ENCODE assay signal across 8 cellular contexts in the genomic region with DNA sequence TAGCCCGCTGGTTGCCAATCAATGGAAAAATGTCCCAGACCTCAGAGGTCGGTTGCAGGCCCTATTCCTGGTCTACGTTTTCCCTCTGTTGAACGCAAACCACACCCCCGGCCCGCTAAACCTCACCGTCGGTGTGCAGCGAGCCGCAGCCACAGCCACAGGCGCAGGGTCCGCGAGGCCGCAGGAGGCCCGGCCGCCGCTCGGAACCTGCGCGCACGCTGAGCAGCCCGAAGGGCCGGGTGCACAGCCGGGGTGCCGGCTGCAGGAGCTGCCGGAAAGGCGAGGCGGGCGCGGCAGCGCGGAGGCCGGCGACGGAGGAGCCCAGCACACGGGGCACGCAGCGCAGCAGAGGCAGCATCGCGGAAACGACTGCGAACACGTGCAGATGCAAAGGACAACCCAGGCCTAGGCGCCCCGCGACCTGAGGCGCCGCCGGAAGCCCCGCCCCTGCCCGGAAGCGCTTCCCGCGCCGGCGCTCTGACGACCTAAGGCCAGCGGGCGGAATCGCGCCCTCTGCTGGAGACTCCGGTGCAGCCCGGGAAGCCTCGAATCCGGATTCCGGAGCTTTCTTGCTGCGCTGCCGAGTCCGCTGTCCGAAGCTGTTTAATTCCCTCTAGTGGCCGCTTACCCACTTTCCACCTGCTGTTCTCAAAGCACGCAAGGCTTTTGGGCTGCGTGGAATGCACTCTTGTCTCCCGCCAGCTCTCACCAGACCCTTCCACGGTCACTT. TPM values are rescaled to one million over a fixed set of nuclear protein-coding genes. Genes with fewer than 3 reads are reported as not detected.
DNase-seq lines count a peak whose midpoint lies in the region; ATAC-seq and TF ChIP-seq lines count a peak whose summit lies in the region.

A gene with protein sequence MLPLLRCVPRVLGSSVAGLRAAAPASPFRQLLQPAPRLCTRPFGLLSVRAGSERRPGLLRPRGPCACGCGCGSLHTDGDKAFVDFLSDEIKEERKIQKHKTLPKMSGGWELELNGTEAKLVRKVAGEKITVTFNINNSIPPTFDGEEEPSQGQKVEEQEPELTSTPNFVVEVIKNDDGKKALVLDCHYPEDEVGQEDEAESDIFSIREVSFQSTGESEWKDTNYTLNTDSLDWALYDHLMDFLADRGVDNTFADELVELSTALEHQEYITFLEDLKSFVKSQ (minus strand): TSS at position 440 of the 730 bp plus-strand sequence. CDS start 82 bp downstream, at position 358.

- H2BK120ac ChIP-seq in IMR-90 (ENCODE audit: low read depth, low read length), result no peak within 1 kb of the TSS

- H3K9me3 ChIP-seq in IMR-90 (ENCODE audit: control insufficient read depth, insufficient read depth, low read length) (no peaks in the 10 kb centered on the region), mucosa of rectum (ENCODE audit: control insufficient read depth in 2 of 2, low read length in 2 of 2) (no peaks in the 10 kb centered on the region)

- peak within 1 kb of the TSS; percentile 41 for H3K14ac ChIP-seq in IMR-90 (replicated peaks; ENCODE audit: low read depth, low read length)

- H3K9ac ChIP-seq in IMR-90 (ENCODE audit: low read depth, low read length), result peak within 1 kb of the TSS; percentile 89
- peak within 1 kb of the TSS; percentile 84 to 85 for H3K9ac ChIP-seq in mucosa of rectum (ENCODE audit: low read depth in 1 of 2, low read length in 2 of 2)

- no TSS peak for BruUV-seq in IMR-90 (replicated peaks; lab: Mats Ljungman, UMichigan)

- peak within 1 kb of the TSS; percentile 93 for H3K4me2 ChIP-seq in IMR-90 (ENCODE audit: low read depth, low read length)

- H2AK5ac ChIP-seq in IMR-90 (ENCODE audit: low read depth, low read length), result peak within 1 kb of the TSS; percentile 49; the same call in 1 of the 2 replicates

- H3K36me3 ChIP-seq in IMR-90 (ENCODE audit: control insufficient read depth, insufficient read depth, low read length), result peaks cover 32% of the 10 kb centered on the region
- H3K36me3 ChIP-seq in mucosa of rectum (ENCODE audit: control insufficient read depth in 2 of 2, insufficient read depth in 2 of 2, low read length in 2 of 2), result peaks cover 17 to 36% of the 10 kb centered on the region in 2 donors

- CTCF ChIA-PET in IMR-90 (lab: Yijun Ruan, JAX), result interaction anchor here (0.6 to 1.3 kb wide), 16 partner anchors 9 to 209 kb away, joined by 3 to 10 read pairs (median 3); a partner anchor contains a TSS

- in situ Hi-C loops in IMR-90 (cut with MboI; ENCODE audit: low sequenced_read_pairs), result no loop called here

- intact Hi-C loops in IMR-90 (cut with micrococcal nuclease), result no loop called here

- DNase-seq in DMS153 (lab: John Stamatoyannopoulos, UW) (peak; percentile 60), IMR-90 (peak; percentile 89), OCI-M2 (lab: John Stamatoyannopoulos, UW; ENCODE audit: unreplicated experiment) (peak; percentile 90), activated T-cell treated with anti-CD3 and anti-CD28 coated beads for 4 hours (peak; percentile 88), epithelial cell of proximal tubule (ENCODE audit: low read depth) (peak; percentile 47)
- peak; percentile 95 for DNase-seq in stimulated activated CD8-positive, alpha-beta memory T cell treated with anti-CD3 and anti-CD28 coated beads, Interleukin-4, amount 100 ng/mL, for 48 hours

- H3K79me1 ChIP-seq in IMR-90 (ENCODE audit: low read depth in 1 of 2, low read length in 2 of 2), result peaks cover 28 to 56% of the 10 kb centered on the region in 2 experiments

- TF ChIP-seq RAD21 in IMR-90 (IDR thresholded peaks at IDR 0.05; ENCODE audit: low read length), result peak; percentile 72

- TF ChIP-seq POLR2A in IMR-90 (IDR thresholded peaks at IDR 0.05; ENCODE audit: low read depth, low read length), result no peak; the same call in 1 of the 2 replicates

- POLR2A ChIA-PET in IMR-90 (lab: Charles Lee; ENCODE audit: unreplicated experiment), result interaction anchor here (0.6 kb wide), 1 partner anchor 155 kb away, joined by 3 read pairs; no protein-coding TSS in a partner anchor

- dilution Hi-C loops in IMR-90 (cut with HindIII; ENCODE audit: low sequenced_read_pairs, unreplicated experiment), result no loop called here

- peak within 1 kb of the TSS; percentile 50 for H3K56ac ChIP-seq in IMR-90 (ENCODE audit: extremely low read depth, insufficient read depth, low read length)

- peaks cover 11% of the 10 kb centered on the region for H4K20me1 ChIP-seq in IMR-90 (ENCODE audit: insufficient read depth, low read length)

- peak within 1 kb of the TSS; percentile 76 for H2AK9ac ChIP-seq in IMR-90 (replicated peaks; ENCODE audit: low read depth, low read length, poor library complexity)

- ATAC-seq in GM21515 (IDR thresholded peaks at IDR 0.05; ENCODE audit: unreplicated experiment) (peak; percentile 79), IMR-90 (ENCODE audit: low read depth) (peak; percentile 94)

- H3K27ac ChIP-seq in IMR-90 (ENCODE audit: insufficient read depth, low read length) (peak within 1 kb of the TSS; percentile 69), mucosa of rectum (ENCODE audit: low read depth in 2 of 2, low read length in 2 of 2) (peak within 1 kb of the TSS; percentile 68 to 82)

- peak; percentile 99 for TF ChIP-seq CTCF in IMR-90 (conservative IDR thresholded peaks at IDR 0.05; ENCODE audit: low read depth, low read length)
- peak; percentile 92 for TF ChIP-seq CTCF in epithelial cell of proximal tubule (conservative IDR thresholded peaks at IDR 0.05; ENCODE audit: low read depth, low read length)

- H2AFZ ChIP-seq in IMR-90 (replicated peaks; ENCODE audit: low read length, poor library complexity), result peak within 1 kb of the TSS; percentile 90

- H2BK5ac ChIP-seq in IMR-90 (ENCODE audit: low read depth, low read length, poor library complexity, severe bottlenecking), result peak within 1 kb of the TSS; percentile 55

- H4K8ac ChIP-seq in IMR-90 (ENCODE audit: low read depth in 2 of 2, low read length in 2 of 2), result peak within 1 kb of the TSS; percentile 58 to 85

- H3K4me3 ChIP-seq in IMR-90 (ENCODE audit: insufficient read depth, low read depth, low read length) (peak within 1 kb of the TSS; percentile 82), epithelial cell of proximal tubule (ENCODE audit: low read depth, low read length) (peak within 1 kb of the TSS; percentile 80), mucosa of rectum (ENCODE audit: low read length in 2 of 2) (peak within 1 kb of the TSS; percentile 76 to 92)

- peak within 1 kb of the TSS; percentile 85; the same call in 1 of the 2 replicates for H3K23ac ChIP-seq in IMR-90 (ENCODE audit: low read depth, low read length)

- H2BK15ac ChIP-seq in IMR-90 (ENCODE audit: low read depth, low read length), result no peak within 1 kb of the TSS

- H3K4ac ChIP-seq in IMR-90 (ENCODE audit: low read depth, low read length), result peak within 1 kb of the TSS; percentile 25

- no peak within 1 kb of the TSS for H2BK20ac ChIP-seq in IMR-90 (ENCODE audit: low read depth, low read length)

- peak within 1 kb of the TSS; percentile 41; the same call in 1 of the 2 replicates for H4K91ac ChIP-seq in IMR-90 (ENCODE audit: insufficient read depth, low read depth, low read length)

- no peak within 1 kb of the TSS for H3K18ac ChIP-seq in IMR-90 (ENCODE audit: low read depth, low read length)

- H4K5ac ChIP-seq in IMR-90 (ENCODE audit: low read depth, low read length), result peak within 1 kb of the TSS; percentile 46

- H3K4me1 ChIP-seq in IMR-90 (ENCODE audit: control insufficient read depth, insufficient read depth, low read length) (peaks cover 7% of the 10 kb centered on the region), mucosa of rectum (ENCODE audit: control insufficient read depth in 2 of 2, insufficient read depth in 2 of 2, low read length in 2 of 2) (peaks cover 9 to 14% of the 10 kb centered on the region in 2 donors)

- WGBS in IMR-90 (ENCODE audit: extremely low coverage in 2 of 2, insufficient read length in 1 of 2), 2 experiments, result 0% methylated on average over 39 of the region's 75 CpGs; no CpG with 5 or more reads in 1 of the 2 experiments

- H3K9me1 ChIP-seq in IMR-90 (ENCODE audit: insufficient read depth, low read length), result peaks cover 3% of the 10 kb centered on the region; the same call in 1 of the 2 replicates

- H3K27me3 ChIP-seq in IMR-90 (ENCODE audit: control insufficient read depth, insufficient read depth, low read length) (no peaks in the 10 kb centered on the region), mucosa of rectum (ENCODE audit: control insufficient read depth in 2 of 2, insufficient read depth in 2 of 2, low read length in 2 of 2) (no peaks in the 10 kb centered on the region)

TF ChIP-seq in IMR-90, 13 proteins besides CTCF, POLR2A, EP300 and RAD21 (continues in another document):
- TF ChIP-seq MAZ (IDR thresholded peaks at IDR 0.05; ENCODE audit: borderline replicate concordance, low read depth, low read length), result peak; percentile 82; the same call in 1 of the 2 replicates
- no peak; the same call in 1 of the 2 replicates for TF ChIP-seq MXI1 (IDR thresholded peaks at IDR 0.05; ENCODE audit: borderline replicate concordance, low read depth, low read length)
- TF ChIP-seq BHLHE40 (IDR thresholded peaks at IDR 0.05; ENCODE audit: low read depth, low read length), result no peak
- TF ChIP-seq RFX5 (IDR thresholded peaks at IDR 0.05; ENCODE audit: low read depth, low read length), result no peak
- TF ChIP-seq MAFK (IDR thresholded peaks at IDR 0.05; ENCODE audit: low read depth, low read length), result peak; percentile 7; the same call in 1 of the 2 replicates
- TF ChIP-seq, protein P1, sequence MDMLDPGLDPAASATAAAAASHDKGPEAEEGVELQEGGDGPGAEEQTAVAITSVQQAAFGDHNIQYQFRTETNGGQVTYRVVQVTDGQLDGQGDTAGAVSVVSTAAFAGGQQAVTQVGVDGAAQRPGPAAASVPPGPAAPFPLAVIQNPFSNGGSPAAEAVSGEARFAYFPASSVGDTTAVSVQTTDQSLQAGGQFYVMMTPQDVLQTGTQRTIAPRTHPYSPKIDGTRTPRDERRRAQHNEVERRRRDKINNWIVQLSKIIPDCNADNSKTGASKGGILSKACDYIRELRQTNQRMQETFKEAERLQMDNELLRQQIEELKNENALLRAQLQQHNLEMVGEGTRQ (IDR thresholded peaks at IDR 0.05; ENCODE audit: low read depth, low read length), result peak; percentile 3; the same call in 1 of the 2 replicates
- TF ChIP-seq, protein P2, sequence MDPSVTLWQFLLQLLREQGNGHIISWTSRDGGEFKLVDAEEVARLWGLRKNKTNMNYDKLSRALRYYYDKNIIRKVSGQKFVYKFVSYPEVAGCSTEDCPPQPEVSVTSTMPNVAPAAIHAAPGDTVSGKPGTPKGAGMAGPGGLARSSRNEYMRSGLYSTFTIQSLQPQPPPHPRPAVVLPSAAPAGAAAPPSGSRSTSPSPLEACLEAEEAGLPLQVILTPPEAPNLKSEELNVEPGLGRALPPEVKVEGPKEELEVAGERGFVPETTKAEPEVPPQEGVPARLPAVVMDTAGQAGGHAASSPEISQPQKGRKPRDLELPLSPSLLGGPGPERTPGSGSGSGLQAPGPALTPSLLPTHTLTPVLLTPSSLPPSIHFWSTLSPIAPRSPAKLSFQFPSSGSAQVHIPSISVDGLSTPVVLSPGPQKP (IDR thresholded peaks at IDR 0.05; ENCODE audit: borderline replicate concordance, low read depth, low read length), result no peak

RNA-seq across cellular contexts. Expression of the gene that starts here (rescaled TPM):
- total RNA-seq in IMR-90 (2012; rRNA removed) (173 and 267 TPM in 2 replicates), epithelial cell of proximal tubule (259 and 408 TPM in 2 replicates)
- polyA plus RNA-seq in IMR-90 (2012; rRNA removed), result 156 and 172 TPM in 2 replicates
- polyA plus RNA-seq in IMR-90 (2012; cell fraction: cytosol; rRNA removed), result 83.8 and 118 TPM in 2 replicates
- 43.6 and 65.2 TPM in 2 replicates for polyA plus RNA-seq in IMR-90 (2012; cell fraction: nucleus; rRNA removed; ENCODE audit: low replicate concordance)

Comparison
In these comparisons a context has a peak if more than half of its experiments do, and no peak if none do; other contexts are left out.
1. Peak in every context shown above with its lines: DNase-seq, ATAC-seq, H3K4me3 ChIP-seq and H3K27ac ChIP-seq.